17 cellular contexts compared by ENCODE assay signal in the genomic region with DNA sequence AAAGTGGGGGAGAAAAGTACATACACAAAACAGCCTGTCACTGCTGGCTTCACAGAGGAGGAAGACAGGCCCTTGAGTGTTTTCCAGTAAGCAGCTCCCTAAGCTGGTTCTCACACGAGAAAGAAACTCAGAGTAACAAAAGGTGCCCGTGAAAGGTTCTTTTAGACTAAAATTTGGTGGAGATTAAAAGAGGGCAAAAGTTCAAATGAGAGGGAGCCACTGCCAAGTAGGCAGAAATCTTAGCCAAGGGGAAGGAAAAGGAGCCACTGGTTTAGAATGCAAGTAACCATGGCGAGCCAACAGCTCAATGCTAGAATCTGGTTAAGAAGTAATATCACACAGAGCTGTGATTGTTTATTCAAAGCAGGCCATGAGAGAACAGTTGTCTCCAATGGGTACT.
DNase-seq lines count a peak whose midpoint lies in the region; ATAC-seq and TF ChIP-seq lines count a peak whose summit lies in the region.
"Had no signal": no experiment of that assay in that cellular context is flagged by ENCODE, and none has a peak within 500 bp of the region (broad histone marks: within the 10 kb centered on the region; RNA-seq: fewer than 3 reads in every experiment).

No MANE protein-coding gene starts in this region.

- no peaks in the 10 kb centered on the region for H3K36me3 ChIP-seq in thyroid gland

- H3K27ac Mint-ChIP-seq in CD4-positive, alpha-beta T cell, result no peak overlapping the region
- H3K27ac Mint-ChIP-seq: activated naive CD4-positive, alpha-beta T cell treated with anti-CD3 and anti-CD28 coated beads, Interleukin-2, amount 50 U/mL, for 24 hours; B cell; naive B cell; stimulated activated naive CD8-positive, alpha-beta T cell treated with anti-CD3 and anti-CD28 coated beads, Interleukin-15, amount 100 ng/mL, for 72 hours had no signal

- intact Hi-C loops in thyroid gland (cut with DNase I), result no loop called here
- intact Hi-C loops in CD4-positive, alpha-beta T cell (cut with DNase I, micrococcal nuclease), result no loop called here

- no peaks in the 10 kb centered on the region for H3K4me1 Mint-ChIP-seq in CD4-positive, alpha-beta T cell (ENCODE audit: low read depth)
- H3K4me1 Mint-ChIP-seq: activated naive CD4-positive, alpha-beta T cell treated with anti-CD3 and anti-CD28 coated beads, Interleukin-2, amount 50 U/mL, for 24 hours; B cell; naive B cell; stimulated activated naive CD8-positive, alpha-beta T cell treated with anti-CD3 and anti-CD28 coated beads, Interleukin-15, amount 100 ng/mL, for 72 hours had no signal

- POLR2A ChIA-PET in CD4-positive, alpha-beta T cell (lab: Charles Lee), result no interaction called here

- DNase-seq in amygdala (lab: John Stamatoyannopoulos, UW) (peak in 33 of 56 donors; percentile 5 to 79 (median 31)), foreskin melanocyte (peak; percentile 58), middle frontal gyrus (ENCODE audit: extremely low spot score, low spot score) (peak; percentile 9), thyroid gland (peak; percentile 28 to 32)
- DNase-seq in CD4-positive, alpha-beta T cell, result no peak
- DNase-seq: activated CD4-positive, alpha-beta T cell treated with anti-CD3 and anti-CD28 coated beads for 4 hours; effector CD8-positive, alpha-beta T cell; left colon; naive B cell; NCI-H2029; stimulated activated CD4-positive, alpha-beta T cell treated with anti-CD3 and anti-CD28 coated beads, Interleukin-15, amount 100 ng/mL, for 24 hours; stimulated activated naive CD8-positive, alpha-beta T cell treated with anti-CD3 and anti-CD28 coated beads, Interleukin-15, amount 100 ng/mL, for 72 hours had no signal

- H3K4me3 ChIP-seq in thyroid gland (replicated peaks in 1 of 3), result no peak overlapping the region

- TF ChIP-seq CTCF in thyroid gland (IDR thresholded peaks at IDR 0.05), result no peak
- no peak for TF ChIP-seq CTCF in CD4-positive, alpha-beta T cell (IDR thresholded peaks at IDR 0.05)

- TF ChIP-seq POLR2A in thyroid gland (IDR thresholded peaks at IDR 0.05), result no peak

- H3K4me1 ChIP-seq in thyroid gland, result peaks cover 26 to 37% of the 10 kb centered on the region in 2 donors

- CTCF ChIA-PET in CD4-positive, alpha-beta T cell (lab: Charles Lee), result no interaction called here

- H3K36me3 Mint-ChIP-seq in CD4-positive, alpha-beta T cell (ENCODE audit: low read depth), result no peaks in the 10 kb centered on the region
- H3K36me3 Mint-ChIP-seq: activated naive CD4-positive, alpha-beta T cell treated with anti-CD3 and anti-CD28 coated beads, Interleukin-2, amount 50 U/mL, for 24 hours; naive B cell had no signal

- no peaks in the 10 kb centered on the region for H3K27me3 Mint-ChIP-seq in CD4-positive, alpha-beta T cell
- H3K27me3 Mint-ChIP-seq: activated naive CD4-positive, alpha-beta T cell treated with anti-CD3 and anti-CD28 coated beads, Interleukin-2, amount 50 U/mL, for 24 hours; B cell; naive B cell; stimulated activated naive CD8-positive, alpha-beta T cell treated with anti-CD3 and anti-CD28 coated beads, Interleukin-15, amount 100 ng/mL, for 72 hours had no signal

- no peaks in the 10 kb centered on the region for H3K9me3 ChIP-seq in thyroid gland
- H3K9me3 ChIP-seq in CD4-positive, alpha-beta T cell (ENCODE audit: control insufficient read depth, low read length), result no peaks in the 10 kb centered on the region

- WGBS in thyroid gland, 2 donors, result 16 to 20% methylated on average over 3 of the region's 3 CpGs

- ATAC-seq in GM21717 (IDR thresholded peaks at IDR 0.05; ENCODE audit: unreplicated experiment), result no peak
- ATAC-seq in CD4-positive, alpha-beta T cell (ENCODE audit: poor library complexity), result no peak
- ATAC-seq in HG02763 (IDR thresholded peaks at IDR 0.05; ENCODE audit: unreplicated experiment), result no peak
- no peak for ATAC-seq in HG02588 (IDR thresholded peaks at IDR 0.05; ENCODE audit: unreplicated experiment)
- ATAC-seq: left colon; stimulated activated naive CD8-positive, alpha-beta T cell treated with anti-CD3 and anti-CD28 coated beads, Interleukin-15, amount 100 ng/mL, for 72 hours had no signal

- H3K27me3 ChIP-seq in thyroid gland, result no peaks in the 10 kb centered on the region
- H3K27me3 ChIP-seq in CD4-positive, alpha-beta T cell (ENCODE audit: control insufficient read depth, insufficient read depth, low read length), result no peaks in the 10 kb centered on the region

- H3K4me3 Mint-ChIP-seq in CD4-positive, alpha-beta T cell, result no peak overlapping the region
- H3K4me3 Mint-ChIP-seq: activated naive CD4-positive, alpha-beta T cell treated with anti-CD3 and anti-CD28 coated beads, Interleukin-2, amount 50 U/mL, for 24 hours; B cell; naive B cell; stimulated activated naive CD8-positive, alpha-beta T cell treated with anti-CD3 and anti-CD28 coated beads, Interleukin-15, amount 100 ng/mL, for 72 hours had no signal

- peak overlapping the region; percentile 28 to 66 (median 40) for H3K27ac ChIP-seq in thyroid gland
- no peak overlapping the region for H3K27ac ChIP-seq in CD4-positive, alpha-beta T cell (ENCODE audit: low read depth, low read length)

- peaks cover 9% of the 10 kb centered on the region for H3K9me3 Mint-ChIP-seq in CD4-positive, alpha-beta T cell
- H3K9me3 Mint-ChIP-seq: activated naive CD4-positive, alpha-beta T cell treated with anti-CD3 and anti-CD28 coated beads, Interleukin-2, amount 50 U/mL, for 24 hours; stimulated activated naive CD8-positive, alpha-beta T cell treated with anti-CD3 and anti-CD28 coated beads, Interleukin-15, amount 100 ng/mL, for 72 hours had no signal

Comparison
In these comparisons a context has a peak if more than half of its experiments do, and no peak if none do; other contexts are left out.
1. DNase-seq: peak in amygdala (33 of 56), foreskin melanocyte (single experiment), middle frontal gyrus (single experiment) and thyroid gland (2 of 2); none in CD4-positive, alpha-beta T cell (0 of 10).